10 cellular contexts compared by ENCODE assay signal in the genomic region with DNA sequence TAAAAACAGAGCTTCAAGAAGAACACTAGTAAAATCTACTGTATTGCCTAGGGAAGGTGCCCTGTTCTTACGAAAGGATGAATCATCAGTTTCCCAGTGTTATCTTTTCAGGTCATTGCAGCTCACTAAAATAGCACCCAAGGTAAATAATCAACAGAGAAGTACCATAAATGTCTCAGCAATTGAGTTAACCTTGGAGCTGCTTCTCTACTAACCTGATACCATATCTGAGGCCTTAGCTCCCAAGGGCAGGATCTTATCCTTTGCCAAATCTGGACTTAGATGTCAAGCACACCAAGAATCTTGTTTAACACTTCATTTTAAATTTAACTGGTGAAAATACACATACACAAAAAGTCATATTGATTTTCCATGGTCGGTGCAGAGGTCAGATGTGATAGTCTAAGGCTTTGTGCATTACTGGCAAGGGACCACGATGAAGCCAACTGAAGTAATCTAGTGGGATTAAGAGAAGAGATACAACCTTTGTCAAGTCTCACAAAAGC.
DNase-seq lines count a peak whose midpoint lies in the region; ATAC-seq and TF ChIP-seq lines count a peak whose summit lies in the region.
"Had no signal": no experiment of that assay in that cellular context is flagged by ENCODE, and none has a peak within 500 bp of the region (broad histone marks: within the 10 kb centered on the region; RNA-seq: fewer than 3 reads in every experiment).

No MANE protein-coding gene starts in this region.

- no peaks in the 10 kb centered on the region for H3K4me1 ChIP-seq in colonic mucosa
- H3K4me1 ChIP-seq in SK-N-SH (ENCODE audit: control insufficient read depth in 1 of 2, insufficient read depth in 2 of 2, low read depth in 1 of 2, low read length in 1 of 2), result no peaks in the 10 kb centered on the region

- TF ChIP-seq CTCF in 22Rv1 (IDR thresholded peaks at IDR 0.05) (no peak), colonic mucosa (IDR thresholded peaks at IDR 0.05) (no peak), SK-N-SH (IDR thresholded peaks at IDR 0.05) (no peak)

- no peak overlapping the region for H3K4me3 ChIP-seq in colonic mucosa
- no peak overlapping the region for H3K4me3 ChIP-seq in SK-N-SH (ENCODE audit: low read depth in 2 of 2, low read length in 1 of 2)

- H3F3A ChIP-seq in SK-N-SH (replicated peaks; ENCODE audit: insufficient read depth), result no peaks in the 10 kb centered on the region

- no peak overlapping the region for H2AFZ ChIP-seq in SK-N-SH (ENCODE audit: low read depth)

- DNase-seq in colonic mucosa (no peak), SK-N-SH (no peak), medulla oblongata (ENCODE audit: extremely low spot score) (no peak), OCI-M1 (lab: John Stamatoyannopoulos, UW) (no peak)
- DNase-seq: activated B cell treated with CpG ODN at 0.5 μM for 24 hours, activated gamma-delta T cell treated with Interleukin-2 at 50 U/mL for 16 hours had no signal

- CTCF ChIA-PET in SK-N-SH (lab: Yijun Ruan, JAX), result interaction anchor here (1.1 kb wide), 1 partner anchor 23 kb away, joined by 3 read pairs; no protein-coding TSS in a partner anchor

- no peak overlapping the region for H3K4me2 ChIP-seq in SK-N-SH

- TF ChIP-seq RAD21 in SK-N-SH (IDR thresholded peaks at IDR 0.05; ENCODE audit: low read length), result no peak

- H3K9me3 ChIP-seq in colonic mucosa (no peaks in the 10 kb centered on the region), SK-N-SH (no peaks in the 10 kb centered on the region)

- no peaks in the 10 kb centered on the region for H3K9me2 ChIP-seq in SK-N-SH

- 41% methylated on average over 3 of the region's 3 CpGs for WGBS in SK-N-SH (ENCODE audit: low lambda C conversion rate)

- H3K36me3 ChIP-seq in colonic mucosa (no peaks in the 10 kb centered on the region), SK-N-SH (replicated peaks in 1 of 2; ENCODE audit: control insufficient read depth in 1 of 2, insufficient read depth in 2 of 2, low read length in 1 of 2) (no peaks in the 10 kb centered on the region)

- no peaks in the 10 kb centered on the region for H3K79me2 ChIP-seq in SK-N-SH (ENCODE audit: insufficient read depth)

- POLR2A ChIA-PET in SK-N-SH (lab: Yijun Ruan, JAX), result no interaction called here

- intact Hi-C loops in colonic mucosa (cut with DNase I), result no loop called here

- H3K27ac ChIP-seq in 22Rv1 (peak overlapping the region; percentile 61), colonic mucosa (peak overlapping the region; percentile 60), SK-N-SH (ENCODE audit: low read depth in 2 of 2, low read length in 1 of 2) (no peak overlapping the region)

- ATAC-seq in GM19438 (IDR thresholded peaks at IDR 0.05; ENCODE audit: low read depth, unreplicated experiment), result peak; percentile 44
- ATAC-seq in HG03457 (IDR thresholded peaks at IDR 0.05; ENCODE audit: unreplicated experiment), result peak; percentile 39
- ATAC-seq in GM18868 (IDR thresholded peaks at IDR 0.05; ENCODE audit: unreplicated experiment), result no peak

- no peaks in the 10 kb centered on the region for H4K20me1 ChIP-seq in SK-N-SH (ENCODE audit: insufficient read depth)

- H3K9ac ChIP-seq in colonic mucosa (ENCODE audit: low read depth in 2 of 2, low read length in 2 of 2) (no peak overlapping the region), SK-N-SH (no peak overlapping the region)

- TF ChIP-seq EP300 in SK-N-SH (IDR thresholded peaks at IDR 0.05; ENCODE audit: borderline replicate concordance in 1 of 2, low read depth in 1 of 2, low read length in 1 of 2), result no peak

- H3K27me3 ChIP-seq in colonic mucosa (no peaks in the 10 kb centered on the region), SK-N-SH (ENCODE audit: insufficient read depth) (no peaks in the 10 kb centered on the region)

TF ChIP-seq in SK-N-SH, 30 proteins besides CTCF, POLR2A, EP300 and RAD21:
- TF ChIP-seq RCOR1 (IDR thresholded peaks at IDR 0.05; ENCODE audit: low read length) (no peak), NFIC (IDR thresholded peaks at IDR 0.05; ENCODE audit: borderline replicate concordance) (no peak), FOSL2 (IDR thresholded peaks at IDR 0.05; ENCODE audit: borderline replicate concordance, low read depth) (no peak), EZH2phosphoT487 (IDR thresholded peaks at IDR 0.05; ENCODE audit: borderline replicate concordance, low read depth) (no peak), MEF2A (IDR thresholded peaks at IDR 0.05; ENCODE audit: borderline replicate concordance, low read depth) (no peak), TEAD4 (IDR thresholded peaks at IDR 0.05; ENCODE audit: borderline replicate concordance, insufficient read depth) (no peak)
- TF ChIP-seq, protein P1, sequence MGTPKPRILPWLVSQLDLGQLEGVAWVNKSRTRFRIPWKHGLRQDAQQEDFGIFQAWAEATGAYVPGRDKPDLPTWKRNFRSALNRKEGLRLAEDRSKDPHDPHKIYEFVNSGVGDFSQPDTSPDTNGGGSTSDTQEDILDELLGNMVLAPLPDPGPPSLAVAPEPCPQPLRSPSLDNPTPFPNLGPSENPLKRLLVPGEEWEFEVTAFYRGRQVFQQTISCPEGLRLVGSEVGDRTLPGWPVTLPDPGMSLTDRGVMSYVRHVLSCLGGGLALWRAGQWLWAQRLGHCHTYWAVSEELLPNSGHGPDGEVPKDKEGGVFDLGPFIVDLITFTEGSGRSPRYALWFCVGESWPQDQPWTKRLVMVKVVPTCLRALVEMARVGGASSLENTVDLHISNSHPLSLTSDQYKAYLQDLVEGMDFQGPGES (IDR thresholded peaks at IDR 0.05; ENCODE audit: low read depth, low read length), result no peak
TF ChIP-seq in SK-N-SH: peak in this region for 0.

Comparison
In these comparisons a context has a peak if more than half of its experiments do, and no peak if none do; other contexts are left out.
1. H3K27ac ChIP-seq: peak in 22Rv1 (single experiment) and colonic mucosa (single experiment); none in SK-N-SH (0 of 2).